ENCODE assay signal across 25 cellular contexts in genomic region chr21:34728479-34728878, GRCh38. TPM values are rescaled to one million over a fixed set of nuclear protein-coding genes. Genes with fewer than 3 reads are reported as not detected.
DNase-seq lines count a peak whose midpoint lies in the region; ATAC-seq, FAIRE-seq and TF ChIP-seq lines count a peak whose summit lies in the region.
"Had no signal": no experiment of that assay in that cellular context is flagged by ENCODE, and none has a peak within 500 bp of the region (broad histone marks: within the 10 kb centered on the region; RNA-seq: fewer than 3 reads in every experiment).

No MANE protein-coding gene starts in this region.

- H3K27me3 ChIP-seq in lower lobe of right lung (ENCODE audit: low read depth) = no peaks in the 10 kb centered on the region
- H3K27me3 ChIP-seq: SJCRH30, uterus had no signal

- no peak for TF ChIP-seq POLR2A in H54 (IDR thresholded peaks at IDR 0.05; ENCODE audit: low read depth, low read length)

- no peaks in the 10 kb centered on the region for H3K4me1 ChIP-seq in lower lobe of right lung
- H3K4me1 ChIP-seq: HAP-1, uterus had no signal

- FAIRE-seq in RCC 7860 (lab: Jason Lieb, UNC) = no peak
- FAIRE-seq in H54 (lab: Jason Lieb, UNC) = no peak
- FAIRE-seq: endothelial cell of umbilical vein had no signal

- H3K36me3 ChIP-seq in lower lobe of right lung = no peaks in the 10 kb centered on the region
- H3K36me3 ChIP-seq: HAP-1, SJCRH30, uterus had no signal

- no peaks in the 10 kb centered on the region for H3K36me3 Mint-ChIP-seq in osteocyte (ENCODE audit: unreplicated experiment)
- H3K36me3 Mint-ChIP-seq: activated naive CD4-positive, alpha-beta T cell treated with anti-CD3 and anti-CD28 coated beads, Interleukin-2, amount 50 U/mL, for 24 hours; CD14-positive monocyte had no signal

- peaks cover 5% of the 10 kb centered on the region for H3K27me3 Mint-ChIP-seq in osteocyte (ENCODE audit: unreplicated experiment)

- TF ChIP-seq CTCF in lower lobe of right lung (IDR thresholded peaks at IDR 0.05) = no peak
- TF ChIP-seq CTCF in osteocyte (IDR thresholded peaks at IDR 0.05) = no peak

- no peak overlapping the region for H3K27ac ChIP-seq in lower lobe of right lung
- H3K27ac ChIP-seq: dorsolateral prefrontal cortex, KMS-11, SJCRH30, uterus had no signal

- no peak overlapping the region for H3K4me3 ChIP-seq in lower lobe of right lung
- H3K4me3 ChIP-seq: dorsolateral prefrontal cortex, HAP-1, SJCRH30, uterus had no signal

- H3K9me3 ChIP-seq in lower lobe of right lung = no peaks in the 10 kb centered on the region
- H3K9me3 ChIP-seq: HAP-1, SJCRH30, uterus had no signal

- intact Hi-C loops in lower lobe of right lung (cut with DNase I) = no loop called here

- H3K9me3 Mint-ChIP-seq in osteocyte (ENCODE audit: unreplicated experiment) = no peaks in the 10 kb centered on the region
- H3K9me3 Mint-ChIP-seq: activated naive CD4-positive, alpha-beta T cell treated with anti-CD3 and anti-CD28 coated beads, Interleukin-2, amount 50 U/mL, for 24 hours had no signal

- H3K4me3 Mint-ChIP-seq in osteocyte (ENCODE audit: unreplicated experiment) = no peak overlapping the region
- H3K4me3 Mint-ChIP-seq: activated naive CD4-positive, alpha-beta T cell treated with anti-CD3 and anti-CD28 coated beads, Interleukin-2, amount 50 U/mL, for 24 hours; CD14-positive monocyte had no signal

- no peak overlapping the region for H3K27ac Mint-ChIP-seq in osteocyte (ENCODE audit: unreplicated experiment)
- H3K27ac Mint-ChIP-seq: activated naive CD4-positive, alpha-beta T cell treated with anti-CD3 and anti-CD28 coated beads, Interleukin-2, amount 50 U/mL, for 24 hours; CD14-positive monocyte; progenitor cell of endocrine pancreas had no signal

- peak; percentile 87 to 94 for ATAC-seq in lower lobe of right lung
- ATAC-seq: left cardiac atrium had no signal

- H3K4me1 Mint-ChIP-seq in osteocyte (ENCODE audit: unreplicated experiment) = peaks cover 7% of the 10 kb centered on the region
- H3K4me1 Mint-ChIP-seq: activated naive CD4-positive, alpha-beta T cell treated with anti-CD3 and anti-CD28 coated beads, Interleukin-2, amount 50 U/mL, for 24 hours had no signal

- DNase-seq in COLO668 (lab: John Stamatoyannopoulos, UW; ENCODE audit: unreplicated experiment) = peak; percentile 23
- DNase-seq in DMS79 (lab: John Stamatoyannopoulos, UW) = peak; percentile 35
- DNase-seq in NCI-H748 (lab: John Stamatoyannopoulos, UW; ENCODE audit: unreplicated experiment) = peak; percentile 81
- DNase-seq in lower lobe of right lung = peak; percentile 62
- no peak for DNase-seq in osteocyte (ENCODE audit: extremely low spot score, unreplicated experiment)
- no peak for DNase-seq in RCC 7860 (ENCODE audit: low spot score)
- DNase-seq in H54 (ENCODE audit: insufficient read length, low spot score) = no peak
- DNase-seq in NCI-H1417 treated with DMSO at 0.1 percent for 48 hours (lab: John Stamatoyannopoulos, UW) = no peak
- DNase-seq: activated CD4-positive, alpha-beta T cell treated with anti-CD3 and anti-CD28 coated beads for 4 hours; aorta; central memory CD4-positive, alpha-beta T cell; dorsolateral prefrontal cortex; GF-D8; left cardiac atrium; MV-4-11; SJCRH30; T-helper 1 cell; uterus had no signal

RNA-seq across cellular contexts. Expression of gene CLIC6, which starts 59.7 kb away (rescaled TPM):
- total RNA-seq in lower lobe of right lung (23.5 TPM), osteocyte (0.16 and 0.40 TPM in 2 replicates)
- total RNA-seq: endothelial cell of umbilical vein, HT1080, SJCRH30 had no signal

Comparison
In these comparisons a context has a peak if more than half of its experiments do, and no peak if none do; other contexts are left out.
1. DNase-seq: peak in COLO668 (single experiment), DMS79 (single experiment), NCI-H748 (single experiment) and lower lobe of right lung (single experiment); none in osteocyte (single experiment), RCC 7860 (single experiment), H54 (single experiment) and NCI-H1417 treated with DMSO at 0.1 percent for 48 hours (single experiment).
2. RNA of gene CLIC6, which starts 59.7 kb away (total RNA-seq): 23.5 TPM in lower lobe of right lung (single experiment); 0.16 to 0.40 TPM in osteocyte; every median in the first group is over 10 times any median in the second.